In the genomic region with DNA sequence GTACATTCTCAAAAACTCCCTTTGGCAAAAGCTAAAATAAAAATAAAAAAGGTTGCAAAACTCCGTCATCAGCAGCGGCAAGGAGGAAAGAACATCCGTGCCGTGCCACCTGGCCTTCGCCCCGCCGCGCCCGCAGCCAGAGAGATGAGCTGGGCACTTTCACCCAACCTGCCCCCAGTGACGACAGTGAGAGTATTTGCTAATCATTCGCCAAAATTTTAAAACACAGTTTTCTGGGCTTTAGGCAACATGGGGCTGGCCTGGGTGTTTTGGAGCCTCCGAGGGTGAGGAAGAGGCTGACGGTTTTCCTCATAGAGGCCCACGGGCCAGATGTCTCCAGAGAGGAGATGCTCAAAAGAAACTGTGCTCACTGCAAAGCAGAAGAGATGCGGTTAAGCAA, we compare ENCODE assay signal across 30 cellular contexts.
"Had no signal": no experiment of that assay in that cellular context is flagged by ENCODE, and none has a peak within 500 bp of the region (broad histone marks: within the 10 kb centered on the region; RNA-seq: fewer than 3 reads in every experiment).

No MANE protein-coding gene starts in this region.

- H3K27me3 ChIP-seq: colonic mucosa, gastrocnemius medialis, heart left ventricle, ovary, stomach, tibial artery, upper lobe of left lung had no signal

- DNase-seq: central memory CD4-positive, alpha-beta T cell; colonic mucosa; effector CD8-positive, alpha-beta T cell; endodermal cell; foreskin fibroblast; gastrocnemius medialis; heart left ventricle; hippocampal formation; kidney glomerular epithelial cell; left colon; left ventricle myocardium superior; naive thymus-derived CD8-positive, alpha-beta T cell; nephron progenitor cell; occipital lobe; ovary; right cardiac atrium; stimulated activated CD4-positive, alpha-beta T cell treated with anti-CD3 and anti-CD28 coated beads, Interleukin-12 subunit alpha, Interleukin-12 subunit beta, amount 100 ng/mL, for 4 hours; stimulated activated CD4-positive, alpha-beta T cell treated with anti-CD3 and anti-CD28 coated beads, Interleukin-1b, Interleukin-23, amount 100 ng/mL, for 48 hours; stimulated activated CD4-positive, alpha-beta T cell treated with anti-CD3 and anti-CD28 coated beads, Interleukin-4, amount 100 ng/mL, for 1 hour; stimulated activated naive CD4-positive, alpha-beta T cell treated with Interleukin-2 at 50 U/mL for 16 hours; stomach; tibial artery had no signal

- FAIRE-seq: islet of Langerhans, urothelium cell line had no signal

- ATAC-seq: esophagus mucosa; gastrocnemius medialis; heart left ventricle; left colon; left ventricle myocardium superior; naive thymus-derived CD8-positive, alpha-beta T cell; psoas muscle; right cardiac atrium; stimulated activated effector memory CD8-positive, alpha-beta T cell treated with anti-CD3 and anti-CD28 coated beads, Interleukin-12 subunit alpha, Interleukin-12 subunit beta, amount 100 ng/mL, for 72 hours had no signal

- H3K36me3 ChIP-seq: colonic mucosa, gastrocnemius medialis, heart left ventricle, ovary, tibial artery, upper lobe of left lung had no signal

- H3K9me3 ChIP-seq: colonic mucosa, gastrocnemius medialis, heart left ventricle, ovary, psoas muscle, stomach, tibial artery, upper lobe of left lung had no signal

- H3K27ac ChIP-seq: colonic mucosa, epithelial cell of prostate, gastrocnemius medialis, heart left ventricle, ovary, psoas muscle, skin epidermis, stomach, tibial artery, upper lobe of left lung had no signal

- H3K4me3 ChIP-seq: colonic mucosa, gastrocnemius medialis, heart left ventricle, ovary, psoas muscle, skin epidermis, stomach, tibial artery, upper lobe of left lung had no signal
